Comparison of ENCODE assay signal across 1 cellular context in genomic region chr17:62732125-62732524, GRCh38.
TF ChIP-seq lines count a peak whose summit lies in the region.

No MANE protein-coding gene starts in this region.

TF ChIP-seq in HEK293, 187 proteins besides CTCF, POLR2A, EP300 and RAD21 (continued from another document):
- TF ChIP-seq PRDM6 (tag by site-specific recombination; IDR thresholded peaks at IDR 0.05) (peak; percentile 88), GLIS2 (tag by site-specific recombination; IDR thresholded peaks at IDR 0.05) (no peak), ZNF274 (IDR thresholded peaks at IDR 0.05; ENCODE audit: low read length) (no peak), ZNF274 (tag by site-specific recombination; IDR thresholded peaks at IDR 0.05; ENCODE audit: borderline replicate concordance) (no peak), ZNF341 (tag by site-specific recombination; IDR thresholded peaks at IDR 0.05; ENCODE audit: low read depth) (peak; percentile 42), ZNF707 (tag by site-specific recombination; IDR thresholded peaks at IDR 0.05) (no peak), BCL6B (tag by site-specific recombination; IDR thresholded peaks at IDR 0.05) (no peak), ZNF324 (tag by site-specific recombination; IDR thresholded peaks at IDR 0.05) (no peak), ZNF239 (tag by site-specific recombination; IDR thresholded peaks at IDR 0.05) (no peak), ZNF37A (tag by site-specific recombination; IDR thresholded peaks at IDR 0.05) (no peak), ZNF692 (tag by site-specific recombination; IDR thresholded peaks at IDR 0.05) (0 out of 2 replicates have a peak, but pooled peaks have one; percentile 22), ZNF549 (tag by site-specific recombination; IDR thresholded peaks at IDR 0.05) (no peak), ZNF513 (tag by site-specific recombination; IDR thresholded peaks at IDR 0.05) (no peak), ZBTB49 (tag by site-specific recombination; IDR thresholded peaks at IDR 0.05; ENCODE audit: low read depth) (no peak), ZNF596 (tag by site-specific recombination; IDR thresholded peaks at IDR 0.05) (no peak), ZXDB (tag by site-specific recombination; IDR thresholded peaks at IDR 0.05) (no peak), ZNF133 (tag by site-specific recombination; IDR thresholded peaks at IDR 0.05) (no peak)
